21 cellular contexts compared by ENCODE assay signal in genomic region chr1:115567431-115567830, GRCh38.
"Had no signal": no experiment of that assay in that cellular context is flagged by ENCODE, and none has a peak within 500 bp of the region (broad histone marks: within the 10 kb centered on the region; RNA-seq: fewer than 3 reads in every experiment).

No MANE protein-coding gene starts in this region.

- H3K4me1 ChIP-seq: SJSA1 had no signal

- H3K4me3 ChIP-seq: MG63, SJSA1, SK-N-MC had no signal

- H3K27me3 ChIP-seq: MG63, SJSA1 had no signal

- H3K27ac Mint-ChIP-seq: IgD-negative memory B cell; T-cell; T-helper 1 cell treated with Interleukin-12 subunit alpha and Interleukin-12 subunit beta and Interleukin-4 antibody, amounts not matched to agents 30 μg/mL and 1 μg/mL, for 36 hours had no signal

- H3K27me3 Mint-ChIP-seq: IgD-negative memory B cell had no signal

- H3K36me3 ChIP-seq: MG63, SJSA1 had no signal

- DNase-seq: KBM-7, MG63, NCI-H1092, NCI-H1105 treated with DMSO at 0.1 percent for 48 hours, NCI-H1417 treated with DMSO at 0.1 percent for 48 hours, NCI-H146, NCI-H1694 treated with DMSO at 0.1 percent for 48 hours, NCI-H1930, NCI-H2081, NCI-H2227 treated with DMSO at 0.1 percent for 48 hours, NCI-H524, NCI-H526 treated with DMSO at 0.1 percent for 48 hours, NCI-H748 treated with DMSO at 0.1 percent for 48 hours, SHP77 treated with DMSO at 0.1 percent for 48 hours, T-cell had no signal

- H3K4me3 Mint-ChIP-seq: IgD-negative memory B cell; T-cell; T-helper 1 cell treated with Interleukin-12 subunit alpha and Interleukin-12 subunit beta and Interleukin-4 antibody, amounts not matched to agents 30 μg/mL and 1 μg/mL, for 36 hours had no signal

- H3K36me3 Mint-ChIP-seq: T-cell had no signal

- H3K27ac ChIP-seq: HL-60, RWPE1, SJSA1, SK-N-MC had no signal
